10 cellular contexts compared by ENCODE assay signal in genomic region chr1:23422955-23423354, GRCh38. TPM values are rescaled to one million over a fixed set of nuclear protein-coding genes. Genes with fewer than 3 reads are reported as not detected.
DNase-seq lines count a peak whose midpoint lies in the region; ATAC-seq, FAIRE-seq and TF ChIP-seq lines count a peak whose summit lies in the region.
"Had no signal": no experiment of that assay in that cellular context is flagged by ENCODE, and none has a peak within 500 bp of the region (broad histone marks: within the 10 kb centered on the region; RNA-seq: fewer than 3 reads in every experiment).

No MANE protein-coding gene starts in this region.

- peaks cover 0 to 21% (median 0%) of the 10 kb centered on the region in 11 experiments; a peak in 9 of 22 replicates for H4K20me1 ChIP-seq in BLaER1 treated with 17β-estradiol and CSF1 and Interleukin-3, amounts not matched to agents 10 nM and 100 nM
- no peaks in the 10 kb centered on the region for H4K20me1 ChIP-seq in fibroblast of lung (ENCODE audit: control insufficient read depth, extremely low read depth, insufficient read depth, low read length)
- no peaks in the 10 kb centered on the region for H4K20me1 ChIP-seq in MM.1S (ENCODE audit: insufficient read depth, low read length)

- no peak for FAIRE-seq in pancreas (lab: Jason Lieb, UNC)
- FAIRE-seq: RCC 7860 had no signal

- H2AFZ ChIP-seq in fibroblast of lung (ENCODE audit: low read length) (no peak overlapping the region), MM.1S (ENCODE audit: low read length) (no peak overlapping the region)

- H3K27me3 Mint-ChIP-seq in T-helper 17 cell = peaks cover 12% of the 10 kb centered on the region

- H3K4me3 ChIP-seq in BLaER1 treated with 17β-estradiol and CSF1 and Interleukin-3, amounts not matched to agents 10 nM and 100 nM = no peak overlapping the region; a peak in 1 of 20 replicates
- H3K4me3 ChIP-seq in fibroblast of lung (replicated peaks in 1 of 4; ENCODE audit: control extremely low read depth in 1 of 4, insufficient read depth in 1 of 4, low read depth in 3 of 4, low read length in 4 of 4) (peak overlapping the region in 1 of 4 experiments; percentile 61), pancreas (peak overlapping the region; percentile 68 to 92 (median 80)), MM.1S (ENCODE audit: low read length) (no peak overlapping the region)

- H3K9me3 ChIP-seq in BLaER1 treated with 17β-estradiol and CSF1 and Interleukin-3, amounts not matched to agents 10 nM and 100 nM (replicated peaks in 1 of 11) = no peaks in the 10 kb centered on the region
- H3K9me3 ChIP-seq in T-helper 17 cell (ENCODE audit: control insufficient read depth, low read length, poor library complexity, severe bottlenecking) = no peaks in the 10 kb centered on the region
- H3K9me3 ChIP-seq in fibroblast of lung (ENCODE audit: control insufficient read depth, insufficient read depth, low read depth, low read length) = no peaks in the 10 kb centered on the region
- H3K9me3 ChIP-seq in pancreas = no peaks in the 10 kb centered on the region
- no peaks in the 10 kb centered on the region for H3K9me3 ChIP-seq in MM.1S (replicated peaks; ENCODE audit: insufficient read depth, low read length)
- H3K9me3 ChIP-seq: ovary had no signal

- H3K9me2 ChIP-seq in MM.1S (replicated peaks; ENCODE audit: insufficient read depth, low read length) = no peaks in the 10 kb centered on the region

- no peaks in the 10 kb centered on the region for H3K79me2 ChIP-seq in fibroblast of lung (ENCODE audit: control insufficient read depth, insufficient read depth, low read length)
- no peaks in the 10 kb centered on the region for H3K79me2 ChIP-seq in MM.1S (ENCODE audit: low read length)

- peaks cover 22 to 41% (median 30%) of the 10 kb centered on the region in 10 experiments for H3K4me1 ChIP-seq in BLaER1 treated with 17β-estradiol and CSF1 and Interleukin-3, amounts not matched to agents 10 nM and 100 nM
- H3K4me1 ChIP-seq in fibroblast of lung (ENCODE audit: control insufficient read depth, extremely low read depth, insufficient read depth, low read length) (peaks cover 9% of the 10 kb centered on the region), pancreas (peaks cover 28 to 41% (median 40%) of the 10 kb centered on the region in 3 donors), MM.1S (ENCODE audit: low read length) (no peaks in the 10 kb centered on the region)

- H3K36me3 Mint-ChIP-seq in T-helper 17 cell (ENCODE audit: low read depth) = peaks cover 2% of the 10 kb centered on the region

- no peaks in the 10 kb centered on the region for H3K36me3 ChIP-seq in BLaER1 treated with 17β-estradiol and CSF1 and Interleukin-3, amounts not matched to agents 10 nM and 100 nM
- H3K36me3 ChIP-seq in fibroblast of lung (ENCODE audit: control insufficient read depth, insufficient read depth, low read length) (no peaks in the 10 kb centered on the region), pancreas (no peaks in the 10 kb centered on the region), MM.1S (replicated peaks; ENCODE audit: insufficient read depth, low read length) (no peaks in the 10 kb centered on the region)
- H3K36me3 ChIP-seq: ovary had no signal

- no peaks in the 10 kb centered on the region for H3F3A ChIP-seq in MM.1S (ENCODE audit: insufficient read depth, low read length)

- H3K27ac ChIP-seq in BLaER1 treated with 17β-estradiol and CSF1 and Interleukin-3, amounts not matched to agents 10 nM and 100 nM = no peak overlapping the region
- peak overlapping the region; percentile 61 for H3K27ac ChIP-seq in fibroblast of lung (ENCODE audit: insufficient read depth, low read length)
- H3K27ac ChIP-seq in pancreas = peak overlapping the region; percentile 90 to 95 (median 94)
- no peak overlapping the region for H3K27ac ChIP-seq in MM.1S (ENCODE audit: low read length)

- WGBS in pancreas, 2 donors = 23 to 24% methylated on average over 6 of the region's 6 CpGs

- peak overlapping the region; percentile 95 for H3K4me3 Mint-ChIP-seq in T-helper 17 cell

- H3K9ac ChIP-seq in BLaER1 treated with 17β-estradiol and CSF1 and Interleukin-3, amounts not matched to agents 10 nM and 100 nM = no peak overlapping the region
- H3K9ac ChIP-seq in fibroblast of lung (ENCODE audit: insufficient read depth, low read length) = no peak overlapping the region
- no peak overlapping the region for H3K9ac ChIP-seq in MM.1S (ENCODE audit: low read length)

- no peak for DNase-seq in T-helper 17 cell
- DNase-seq in fibroblast of lung (ENCODE audit: low read depth in 2 of 2) = no peak
- peak in 3 of 6 donors; percentile 38 to 45 (median 45) for DNase-seq in pancreas
- DNase-seq in epidermal melanocyte (ENCODE audit: insufficient read length, low spot score) = no peak
- DNase-seq in GDM1 (lab: John Stamatoyannopoulos, UW) = no peak
- no peak for DNase-seq in MM.1S

- ATAC-seq in T-helper 17 cell (no peak), pancreas (peak; percentile 5 to 20 (median 10)), HG03196 (IDR thresholded peaks at IDR 0.05; ENCODE audit: unreplicated experiment) (no peak)

- H3K4me2 ChIP-seq in BLaER1 treated with 17β-estradiol and CSF1 and Interleukin-3, amounts not matched to agents 10 nM and 100 nM = peak overlapping the region; percentile 1 to 86 (median 44); a peak in 16 of 22 replicates
- H3K4me2 ChIP-seq in fibroblast of lung (ENCODE audit: extremely low read depth, insufficient read depth, low read length) (no peak overlapping the region), MM.1S (ENCODE audit: low read depth, low read length) (no peak overlapping the region)

- peaks cover 46 to 57% (median 54%) of the 10 kb centered on the region in 11 experiments for H3K27me3 ChIP-seq in BLaER1 treated with 17β-estradiol and CSF1 and Interleukin-3, amounts not matched to agents 10 nM and 100 nM
- no peaks in the 10 kb centered on the region for H3K27me3 ChIP-seq in fibroblast of lung (ENCODE audit: control insufficient read depth, insufficient read depth, low read length)
- no peaks in the 10 kb centered on the region for H3K27me3 ChIP-seq in pancreas
- H3K27me3 ChIP-seq in MM.1S (replicated peaks; ENCODE audit: insufficient read depth, low read length) = peaks cover 36% of the 10 kb centered on the region
- H3K27me3 ChIP-seq: ovary had no signal

- intact Hi-C loops in pancreas (cut with DNase I) = no loop called here

- H3K27ac Mint-ChIP-seq in T-helper 17 cell = peak overlapping the region; percentile 75

- peaks cover 22% of the 10 kb centered on the region for H3K4me1 Mint-ChIP-seq in T-helper 17 cell

- TF ChIP-seq CTCF in fibroblast of lung (conservative IDR thresholded peaks at IDR 0.05 in 1 of 2, IDR thresholded peaks at IDR 0.05 in 1 of 2; ENCODE audit: low read depth in 1 of 2, low read length in 2 of 2) = no peak
- no peak for TF ChIP-seq CTCF in pancreas (IDR thresholded peaks at IDR 0.05)
- no peak for TF ChIP-seq CTCF in MM.1S (IDR thresholded peaks at IDR 0.05; ENCODE audit: low read length)

RNA-seq across cellular contexts. Expression of gene TCEA3, which starts 1.6 kb away (rescaled TPM):
- 10 to 100 TPM; 12.3 to 13.5 TPM for total RNA-seq in T-helper 17 cell
- total RNA-seq in fibroblast of lung = 37.5 and 44.6 TPM in 2 replicates
- polyA plus RNA-seq in fibroblast of lung = 11.9 and 12.3 TPM in 2 replicates
- 11.5 and 14.6 TPM in 2 replicates for polyA plus RNA-seq in fibroblast of lung (2012)
- polyA minus RNA-seq in fibroblast of lung (ENCODE audit: low replicate concordance) = 6.3 and 7.0 TPM in 2 replicates
- 100 to 1,000 TPM in 4 of 6 donors, 10 to 100 TPM in 2; 70.8 to 129 (median 116) TPM for total RNA-seq in pancreas
- 100 to 1,000 TPM in 1 of 2 donors, 10 to 100 TPM in 1; 74.2 to 143 TPM for polyA plus RNA-seq in pancreas

RNA-seq across cellular contexts. Expression of gene ZNF436, which starts 53.3 kb away (rescaled TPM):
- total RNA-seq in T-helper 17 cell (1 to 10 TPM; 3.1 to 3.3 TPM), fibroblast of lung (31.5 and 32.6 TPM in 2 replicates), pancreas (10 to 100 TPM in 1 of 6 donors, 1 to 10 TPM in 5; 3.7 to 11.8 (median 4.5) TPM)
- polyA plus RNA-seq in fibroblast of lung (10.7 and 11.9 TPM in 2 replicates), pancreas (1 to 10 TPM; 2.1 to 3.9 TPM)
- 8.1 and 8.7 TPM in 2 replicates for polyA plus RNA-seq in fibroblast of lung (2012)
- polyA minus RNA-seq in fibroblast of lung (ENCODE audit: low replicate concordance) = 5.2 and 5.3 TPM in 2 replicates

Comparison
In these comparisons a context has a peak if more than half of its experiments do, and no peak if none do; other contexts are left out.
1. H3K27ac ChIP-seq: peak in fibroblast of lung (single experiment) and pancreas (4 of 4); none in BLaER1 treated with 17β-estradiol and CSF1 and Interleukin-3, amounts not matched to agents 10 nM and 100 nM (0 of 11) and MM.1S (single experiment).
2. H3K4me2 ChIP-seq: peak in BLaER1 treated with 17β-estradiol and CSF1 and Interleukin-3, amounts not matched to agents 10 nM and 100 nM (11 of 11); none in fibroblast of lung (single experiment) and MM.1S (single experiment).
3. H3K4me3 ChIP-seq: peak in pancreas (4 of 4); none in BLaER1 treated with 17β-estradiol and CSF1 and Interleukin-3, amounts not matched to agents 10 nM and 100 nM (0 of 10) and MM.1S (single experiment).
4. ATAC-seq: peak in pancreas (4 of 4); none in T-helper 17 cell (single experiment) and HG03196 (single experiment).